Comparison of ENCODE assay signal across 1 cellular context in genomic region chr5:168353216-168353957, GRCh38.
TF ChIP-seq lines count a peak whose summit lies in the region.

No MANE protein-coding gene starts in this region.

TF ChIP-seq in GM23338, 12 proteins besides CTCF, POLR2A, EP300 and RAD21 (continued from another document):
- no peak for TF ChIP-seq REST (IDR thresholded peaks at IDR 0.05; ENCODE audit: unreplicated experiment)
- TF ChIP-seq ETS1 (IDR thresholded peaks at IDR 0.05): no peak
